Comparison of ENCODE assay signal across 9 cellular contexts in genomic region chr11:8384199-8384821, GRCh38.
DNase-seq lines count a peak whose midpoint lies in the region; ATAC-seq and TF ChIP-seq lines count a peak whose summit lies in the region.
"Had no signal": no experiment of that assay in that cellular context is flagged by ENCODE, and none has a peak within 500 bp of the region (broad histone marks: within the 10 kb centered on the region; RNA-seq: fewer than 3 reads in every experiment).

No MANE protein-coding gene starts in this region.

- H3K36me3 ChIP-seq in endodermal cell (ENCODE audit: control insufficient read depth, insufficient read depth, low read length) (no peaks in the 10 kb centered on the region), neuronal stem cell (replicated peaks in 1 of 2; ENCODE audit: control insufficient read depth in 2 of 2, insufficient read depth in 2 of 2, low read length in 2 of 2) (no peaks in the 10 kb centered on the region), colonic mucosa (no peaks in the 10 kb centered on the region)

- no peak overlapping the region for H4K8ac ChIP-seq in neuronal stem cell (ENCODE audit: low read depth, low read length)

- no peaks in the 10 kb centered on the region for H3K9me3 Mint-ChIP-seq in endodermal cell

- intact Hi-C loops in colonic mucosa (cut with DNase I): no loop called here

- H3K9me3 ChIP-seq in endodermal cell (ENCODE audit: control insufficient read depth, low read length) (no peaks in the 10 kb centered on the region), neuronal stem cell (replicated peaks in 1 of 2; ENCODE audit: control insufficient read depth in 2 of 2, insufficient read depth in 1 of 2, low read depth in 1 of 2, low read length in 2 of 2) (no peaks in the 10 kb centered on the region), colonic mucosa (no peaks in the 10 kb centered on the region)

- DNase-seq in DMS79 treated with DMSO at 0.1 percent for 48 hours (lab: John Stamatoyannopoulos, UW) (peak; percentile 90), KBM-7 (peak; percentile 23), endodermal cell (peak; percentile 83), neuronal stem cell (ENCODE audit: low spot score) (no peak), colonic mucosa (no peak), globus pallidus (ENCODE audit: low spot score) (no peak)
- no peak for DNase-seq in effector CD4-positive, alpha-beta T cell
- DNase-seq: hippocampal formation had no signal

- in situ Hi-C loops in KBM-7 (cut with MboI; ENCODE audit: low pct_unique_long_range_greater_than_20kb, low sequenced_read_pairs): no loop called here

- H2BK15ac ChIP-seq in neuronal stem cell (ENCODE audit: low read length): no peak overlapping the region

- H3K27ac ChIP-seq in endodermal cell (ENCODE audit: low read depth, low read length): no peak overlapping the region
- H3K27ac ChIP-seq in neuronal stem cell (replicated peaks; ENCODE audit: low read length): no peak overlapping the region
- H3K27ac ChIP-seq in colonic mucosa: no peak overlapping the region

- no peaks in the 10 kb centered on the region for H3K36me3 Mint-ChIP-seq in endodermal cell (ENCODE audit: low read depth)

- H2AK5ac ChIP-seq in neuronal stem cell (ENCODE audit: low read depth, low read length): no peak overlapping the region

- H3K4me2 ChIP-seq in neuronal stem cell (ENCODE audit: insufficient read depth, low read length, poor library complexity, severe bottlenecking): no peak overlapping the region

- H3K4me3 ChIP-seq in endodermal cell (ENCODE audit: low read length) (no peak overlapping the region), neuronal stem cell (ENCODE audit: low read length in 2 of 2) (no peak overlapping the region), colonic mucosa (no peak overlapping the region)

- H3K27me3 Mint-ChIP-seq in endodermal cell (ENCODE audit: insufficient read depth): no peaks in the 10 kb centered on the region

- TF ChIP-seq CTCF in endodermal cell (conservative IDR thresholded peaks at IDR 0.05) (peak; percentile 62), colonic mucosa (IDR thresholded peaks at IDR 0.05) (no peak)

- no peak overlapping the region for H2BK5ac ChIP-seq in neuronal stem cell (ENCODE audit: low read length)

- H3K4me1 Mint-ChIP-seq in endodermal cell: peaks cover 9% of the 10 kb centered on the region

- H4K91ac ChIP-seq in neuronal stem cell (ENCODE audit: low read depth, low read length, poor library complexity): no peak overlapping the region

- no peak overlapping the region for H3K4me3 Mint-ChIP-seq in endodermal cell

- H3K18ac ChIP-seq in neuronal stem cell (ENCODE audit: low read length): no peak overlapping the region

- no peak overlapping the region for H3K27ac Mint-ChIP-seq in endodermal cell

- H2BK12ac ChIP-seq in neuronal stem cell (ENCODE audit: low read length): no peak overlapping the region

- no peaks in the 10 kb centered on the region for H3K79me1 ChIP-seq in neuronal stem cell (ENCODE audit: low read depth, low read length)

- no peak for ATAC-seq in HG02973 (IDR thresholded peaks at IDR 0.05; ENCODE audit: unreplicated experiment)

- no peak overlapping the region for H3K23ac ChIP-seq in neuronal stem cell (ENCODE audit: low read depth, low read length, poor library complexity)

- H2BK120ac ChIP-seq in neuronal stem cell (ENCODE audit: low read depth, low read length): no peak overlapping the region

- H3K14ac ChIP-seq in neuronal stem cell (ENCODE audit: low read length): no peak overlapping the region

- H3K9ac ChIP-seq in endodermal cell (ENCODE audit: extremely low read depth, low read length, poor library complexity, severe bottlenecking) (no peak overlapping the region), neuronal stem cell (ENCODE audit: low read depth, low read length, poor library complexity) (no peak overlapping the region), colonic mucosa (ENCODE audit: low read depth in 2 of 2, low read length in 2 of 2) (no peak overlapping the region)

- WGBS in endodermal cell (ENCODE audit: insufficient coverage in 1 of 2, insufficient read length in 1 of 2), 2 experiments: 82 to 89% methylated on average over 17 to 19 of the region's 19 CpGs
- no CpG with 5 or more reads among the region's 19 CpGs for WGBS in neuronal stem cell (ENCODE audit: extremely low coverage in 2 of 2, insufficient read length in 2 of 2, insufficient replicate concordance in 1 of 2), 2 donors

- H3K4me1 ChIP-seq in endodermal cell (ENCODE audit: control insufficient read depth, insufficient read depth, low read length): peaks cover 10% of the 10 kb centered on the region
- H3K4me1 ChIP-seq in neuronal stem cell (ENCODE audit: control insufficient read depth in 2 of 2, insufficient read depth in 1 of 2, low read depth in 1 of 2, low read length in 2 of 2): peaks cover 11 to 13% of the 10 kb centered on the region in 2 donors
- no peaks in the 10 kb centered on the region for H3K4me1 ChIP-seq in colonic mucosa

- peak overlapping the region; percentile 39 for H2AFZ ChIP-seq in neuronal stem cell (ENCODE audit: low read length)

- no peak overlapping the region for H3K4ac ChIP-seq in neuronal stem cell (ENCODE audit: low read length)

- no peaks in the 10 kb centered on the region for H3K27me3 ChIP-seq in endodermal cell (ENCODE audit: control insufficient read depth, insufficient read depth, low read length, poor library complexity, severe bottlenecking)
- no peaks in the 10 kb centered on the region for H3K27me3 ChIP-seq in neuronal stem cell (ENCODE audit: control insufficient read depth in 3 of 3, insufficient read depth in 3 of 3, low read depth in 1 of 3, low read length in 3 of 3)
- H3K27me3 ChIP-seq in colonic mucosa: no peaks in the 10 kb centered on the region

Comparison
In these comparisons a context has a peak if more than half of its experiments do, and no peak if none do; other contexts are left out.
1. DNase-seq: peak in DMS79 treated with DMSO at 0.1 percent for 48 hours (single experiment), KBM-7 (single experiment) and endodermal cell (single experiment); none in neuronal stem cell (single experiment), effector CD4-positive, alpha-beta T cell (single experiment), colonic mucosa (single experiment) and globus pallidus (single experiment).